1 cellular context compared by ENCODE assay signal in the genomic region with DNA sequence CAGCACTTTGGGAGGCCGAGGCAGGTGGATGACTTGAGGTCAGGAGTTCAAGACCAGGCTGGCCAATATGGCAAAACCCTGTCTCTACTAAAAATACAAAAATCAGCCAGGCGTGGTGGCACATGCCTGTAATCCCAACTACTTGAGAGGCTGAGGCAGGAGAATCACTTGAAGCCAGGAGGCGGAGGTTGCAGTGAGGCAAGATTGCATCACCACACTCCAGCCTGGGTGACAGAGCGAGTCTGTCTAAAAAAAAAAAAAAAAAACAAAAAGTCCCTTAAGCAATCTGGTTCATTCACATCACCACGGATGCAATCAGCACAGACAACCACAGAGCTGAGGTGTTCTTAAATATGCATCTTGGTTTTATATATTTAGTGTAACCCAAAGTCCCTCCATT.
TF ChIP-seq lines count a peak whose summit lies in the region.
"Not testable (repeated sequence)": the region's sequence is repeated elsewhere in the genome, so short reads cannot be mapped to it uniquely, and the experiment has no call there.

No MANE protein-coding gene starts in this region.

TF ChIP-seq in K562, 482 proteins besides CTCF, POLR2A, EP300 and RAD21:
- TF ChIP-seq, protein P1, sequence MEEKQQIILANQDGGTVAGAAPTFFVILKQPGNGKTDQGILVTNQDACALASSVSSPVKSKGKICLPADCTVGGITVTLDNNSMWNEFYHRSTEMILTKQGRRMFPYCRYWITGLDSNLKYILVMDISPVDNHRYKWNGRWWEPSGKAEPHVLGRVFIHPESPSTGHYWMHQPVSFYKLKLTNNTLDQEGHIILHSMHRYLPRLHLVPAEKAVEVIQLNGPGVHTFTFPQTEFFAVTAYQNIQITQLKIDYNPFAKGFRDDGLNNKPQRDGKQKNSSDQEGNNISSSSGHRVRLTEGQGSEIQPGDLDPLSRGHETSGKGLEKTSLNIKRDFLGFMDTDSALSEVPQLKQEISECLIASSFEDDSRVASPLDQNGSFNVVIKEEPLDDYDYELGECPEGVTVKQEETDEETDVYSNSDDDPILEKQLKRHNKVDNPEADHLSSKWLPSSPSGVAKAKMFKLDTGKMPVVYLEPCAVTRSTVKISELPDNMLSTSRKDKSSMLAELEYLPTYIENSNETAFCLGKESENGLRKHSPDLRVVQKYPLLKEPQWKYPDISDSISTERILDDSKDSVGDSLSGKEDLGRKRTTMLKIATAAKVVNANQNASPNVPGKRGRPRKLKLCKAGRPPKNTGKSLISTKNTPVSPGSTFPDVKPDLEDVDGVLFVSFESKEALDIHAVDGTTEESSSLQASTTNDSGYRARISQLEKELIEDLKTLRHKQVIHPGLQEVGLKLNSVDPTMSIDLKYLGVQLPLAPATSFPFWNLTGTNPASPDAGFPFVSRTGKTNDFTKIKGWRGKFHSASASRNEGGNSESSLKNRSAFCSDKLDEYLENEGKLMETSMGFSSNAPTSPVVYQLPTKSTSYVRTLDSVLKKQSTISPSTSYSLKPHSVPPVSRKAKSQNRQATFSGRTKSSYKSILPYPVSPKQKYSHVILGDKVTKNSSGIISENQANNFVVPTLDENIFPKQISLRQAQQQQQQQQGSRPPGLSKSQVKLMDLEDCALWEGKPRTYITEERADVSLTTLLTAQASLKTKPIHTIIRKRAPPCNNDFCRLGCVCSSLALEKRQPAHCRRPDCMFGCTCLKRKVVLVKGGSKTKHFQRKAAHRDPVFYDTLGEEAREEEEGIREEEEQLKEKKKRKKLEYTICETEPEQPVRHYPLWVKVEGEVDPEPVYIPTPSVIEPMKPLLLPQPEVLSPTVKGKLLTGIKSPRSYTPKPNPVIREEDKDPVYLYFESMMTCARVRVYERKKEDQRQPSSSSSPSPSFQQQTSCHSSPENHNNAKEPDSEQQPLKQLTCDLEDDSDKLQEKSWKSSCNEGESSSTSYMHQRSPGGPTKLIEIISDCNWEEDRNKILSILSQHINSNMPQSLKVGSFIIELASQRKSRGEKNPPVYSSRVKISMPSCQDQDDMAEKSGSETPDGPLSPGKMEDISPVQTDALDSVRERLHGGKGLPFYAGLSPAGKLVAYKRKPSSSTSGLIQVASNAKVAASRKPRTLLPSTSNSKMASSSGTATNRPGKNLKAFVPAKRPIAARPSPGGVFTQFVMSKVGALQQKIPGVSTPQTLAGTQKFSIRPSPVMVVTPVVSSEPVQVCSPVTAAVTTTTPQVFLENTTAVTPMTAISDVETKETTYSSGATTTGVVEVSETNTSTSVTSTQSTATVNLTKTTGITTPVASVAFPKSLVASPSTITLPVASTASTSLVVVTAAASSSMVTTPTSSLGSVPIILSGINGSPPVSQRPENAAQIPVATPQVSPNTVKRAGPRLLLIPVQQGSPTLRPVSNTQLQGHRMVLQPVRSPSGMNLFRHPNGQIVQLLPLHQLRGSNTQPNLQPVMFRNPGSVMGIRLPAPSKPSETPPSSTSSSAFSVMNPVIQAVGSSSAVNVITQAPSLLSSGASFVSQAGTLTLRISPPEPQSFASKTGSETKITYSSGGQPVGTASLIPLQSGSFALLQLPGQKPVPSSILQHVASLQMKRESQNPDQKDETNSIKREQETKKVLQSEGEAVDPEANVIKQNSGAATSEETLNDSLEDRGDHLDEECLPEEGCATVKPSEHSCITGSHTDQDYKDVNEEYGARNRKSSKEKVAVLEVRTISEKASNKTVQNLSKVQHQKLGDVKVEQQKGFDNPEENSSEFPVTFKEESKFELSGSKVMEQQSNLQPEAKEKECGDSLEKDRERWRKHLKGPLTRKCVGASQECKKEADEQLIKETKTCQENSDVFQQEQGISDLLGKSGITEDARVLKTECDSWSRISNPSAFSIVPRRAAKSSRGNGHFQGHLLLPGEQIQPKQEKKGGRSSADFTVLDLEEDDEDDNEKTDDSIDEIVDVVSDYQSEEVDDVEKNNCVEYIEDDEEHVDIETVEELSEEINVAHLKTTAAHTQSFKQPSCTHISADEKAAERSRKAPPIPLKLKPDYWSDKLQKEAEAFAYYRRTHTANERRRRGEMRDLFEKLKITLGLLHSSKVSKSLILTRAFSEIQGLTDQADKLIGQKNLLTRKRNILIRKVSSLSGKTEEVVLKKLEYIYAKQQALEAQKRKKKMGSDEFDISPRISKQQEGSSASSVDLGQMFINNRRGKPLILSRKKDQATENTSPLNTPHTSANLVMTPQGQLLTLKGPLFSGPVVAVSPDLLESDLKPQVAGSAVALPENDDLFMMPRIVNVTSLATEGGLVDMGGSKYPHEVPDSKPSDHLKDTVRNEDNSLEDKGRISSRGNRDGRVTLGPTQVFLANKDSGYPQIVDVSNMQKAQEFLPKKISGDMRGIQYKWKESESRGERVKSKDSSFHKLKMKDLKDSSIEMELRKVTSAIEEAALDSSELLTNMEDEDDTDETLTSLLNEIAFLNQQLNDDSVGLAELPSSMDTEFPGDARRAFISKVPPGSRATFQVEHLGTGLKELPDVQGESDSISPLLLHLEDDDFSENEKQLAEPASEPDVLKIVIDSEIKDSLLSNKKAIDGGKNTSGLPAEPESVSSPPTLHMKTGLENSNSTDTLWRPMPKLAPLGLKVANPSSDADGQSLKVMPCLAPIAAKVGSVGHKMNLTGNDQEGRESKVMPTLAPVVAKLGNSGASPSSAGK (IDR thresholded peaks at IDR 0.05): peak; percentile 59
- peak; percentile 69 for TF ChIP-seq L3MBTL2 (IDR thresholded peaks at IDR 0.05)
- TF ChIP-seq, protein P2, sequence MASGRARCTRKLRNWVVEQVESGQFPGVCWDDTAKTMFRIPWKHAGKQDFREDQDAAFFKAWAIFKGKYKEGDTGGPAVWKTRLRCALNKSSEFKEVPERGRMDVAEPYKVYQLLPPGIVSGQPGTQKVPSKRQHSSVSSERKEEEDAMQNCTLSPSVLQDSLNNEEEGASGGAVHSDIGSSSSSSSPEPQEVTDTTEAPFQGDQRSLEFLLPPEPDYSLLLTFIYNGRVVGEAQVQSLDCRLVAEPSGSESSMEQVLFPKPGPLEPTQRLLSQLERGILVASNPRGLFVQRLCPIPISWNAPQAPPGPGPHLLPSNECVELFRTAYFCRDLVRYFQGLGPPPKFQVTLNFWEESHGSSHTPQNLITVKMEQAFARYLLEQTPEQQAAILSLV (tag; IDR thresholded peaks at IDR 0.05): peak; percentile 65; the same call in 1 of the 2 replicates
- peak; percentile 47; the same call in 1 of the 2 replicates for TF ChIP-seq ATF7 (IDR thresholded peaks at IDR 0.05)
- not testable (repeated sequence) for TF ChIP-seq CEBPG (CRISPR knock-in tag; IDR thresholded peaks at IDR 0.05)
- TF ChIP-seq CEBPG (tag; conservative IDR thresholded peaks at IDR 0.05 in 1 of 2, IDR thresholded peaks at IDR 0.05 in 1 of 2): peak; percentile 88 to 93
- TF ChIP-seq, protein P3, sequence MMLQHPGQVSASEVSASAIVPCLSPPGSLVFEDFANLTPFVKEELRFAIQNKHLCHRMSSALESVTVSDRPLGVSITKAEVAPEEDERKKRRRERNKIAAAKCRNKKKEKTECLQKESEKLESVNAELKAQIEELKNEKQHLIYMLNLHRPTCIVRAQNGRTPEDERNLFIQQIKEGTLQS (IDR thresholded peaks at IDR 0.05): peak; percentile 92
- TF ChIP-seq, protein P3 (CRISPR knock-in tag; conservative IDR thresholded peaks at IDR 0.05): not testable (repeated sequence)
- peak; percentile 77 for TF ChIP-seq CEBPB (tag; IDR thresholded peaks at IDR 0.05)
- peak; percentile 30; the same call in 1 of the 2 replicates for TF ChIP-seq ZNF384 (IDR thresholded peaks at IDR 0.05; ENCODE audit: low read depth, low read length)
